Comparison of ENCODE assay signal across 17 cellular contexts in genomic region chr5:43469671-43470396, GRCh38. TPM values are rescaled to one million over a fixed set of nuclear protein-coding genes. Genes with fewer than 3 reads are reported as not detected.
DNase-seq lines count a peak whose midpoint lies in the region; ATAC-seq and TF ChIP-seq lines count a peak whose summit lies in the region.
"Had no signal": no experiment of that assay in that cellular context is flagged by ENCODE, and none has a peak within 500 bp of the region (broad histone marks: within the 10 kb centered on the region; RNA-seq: fewer than 3 reads in every experiment).

No MANE protein-coding gene starts in this region.

- H3K9ac ChIP-seq in PC-3 (ENCODE audit: low read length) (no peak overlapping the region), neural progenitor cell (no peak overlapping the region)
- H3K9ac ChIP-seq: BLaER1 had no signal

- H3K4me3 ChIP-seq in PC-3 (ENCODE audit: low read length) (no peak overlapping the region), epithelial cell of proximal tubule (ENCODE audit: low read depth, low read length) (no peak overlapping the region), neural progenitor cell (no peak overlapping the region), spleen (no peak overlapping the region)
- no peak overlapping the region for H3K4me3 ChIP-seq in CD8-positive, alpha-beta memory T cell (ENCODE audit: low read length)
- H3K4me3 ChIP-seq: BLaER1, GM12878 had no signal

- H3K79me2 ChIP-seq in PC-3 (ENCODE audit: low read length) (no peaks in the 10 kb centered on the region), neural progenitor cell (ENCODE audit: low read depth) (peaks cover 6% of the 10 kb centered on the region)

- POLR2A ChIA-PET in PC-3 (lab: Charles Lee; ENCODE audit: unreplicated experiment) = interaction anchor here (0.6 kb wide), 1 partner anchor 14 kb away, joined by 3 read pairs; no protein-coding TSS in a partner anchor
- POLR2A ChIA-PET in CD8-positive, alpha-beta memory T cell (lab: Charles Lee) = interaction anchor here (0.7 kb wide), 1 partner anchor 14 kb away, joined by 3 read pairs; the partner anchor contains the start of gene TMEM267

- H3K4me2 ChIP-seq in PC-3 (ENCODE audit: low read length) (no peak overlapping the region), neural progenitor cell (no peak overlapping the region)
- H3K4me2 ChIP-seq: BLaER1 had no signal

- no TSS peak for BruUV-seq in PC-3 (replicated peaks; lab: Mats Ljungman, UMichigan)

- peak; percentile 3 for DNase-seq in DMS53 (lab: John Stamatoyannopoulos, UW)
- no peak for DNase-seq in DMS53 treated with DMSO at 0.1 percent for 48 hours (lab: John Stamatoyannopoulos, UW; ENCODE audit: unreplicated experiment)
- peak; percentile 24 for DNase-seq in PC-3
- DNase-seq in epithelial cell of proximal tubule (ENCODE audit: low read depth) = no peak
- no peak for DNase-seq in neural progenitor cell (ENCODE audit: low spot score)
- DNase-seq in spleen = no peak
- DNase-seq in CD8-positive, alpha-beta memory T cell = no peak
- DNase-seq: DMS153, KBM-7, NCI-H446 treated with DMSO at 0.1 percent for 48 hours had no signal

- ATAC-seq in PC-3 (no peak), GM19467 (IDR thresholded peaks at IDR 0.05; ENCODE audit: unreplicated experiment) (no peak)
- ATAC-seq: GM12878 had no signal

- H3K27ac Mint-ChIP-seq in neural progenitor cell = no peak overlapping the region
- H3K27ac Mint-ChIP-seq in CD8-positive, alpha-beta memory T cell = peak overlapping the region in 1 of 8 donors; percentile 11

- H3F3A ChIP-seq in PC-3 (ENCODE audit: low read length, unreplicated experiment) (no peaks in the 10 kb centered on the region), neural progenitor cell (ENCODE audit: low read depth) (no peaks in the 10 kb centered on the region)

- TF ChIP-seq POLR2A in spleen (IDR thresholded peaks at IDR 0.05) = no peak

- intact Hi-C loops in PC-3 (cut with micrococcal nuclease) = no loop called here
- intact Hi-C loops in spleen (cut with DNase I; ENCODE audit: low total_unique reads) = no loop called here

- H3K4me3 Mint-ChIP-seq in neural progenitor cell = no peak overlapping the region
- H3K4me3 Mint-ChIP-seq in CD8-positive, alpha-beta memory T cell = no peak overlapping the region

- H4K20me1 ChIP-seq in PC-3 (ENCODE audit: low read length) = no peaks in the 10 kb centered on the region
- no peaks in the 10 kb centered on the region for H4K20me1 ChIP-seq in neural progenitor cell (ENCODE audit: low read depth)
- H4K20me1 ChIP-seq: BLaER1 had no signal

- no peaks in the 10 kb centered on the region for H3K27me3 ChIP-seq in PC-3 (ENCODE audit: low read length)
- no peaks in the 10 kb centered on the region for H3K27me3 ChIP-seq in neural progenitor cell
- H3K27me3 ChIP-seq in spleen (replicated peaks in 1 of 7) = no peaks in the 10 kb centered on the region
- H3K27me3 ChIP-seq in CD8-positive, alpha-beta memory T cell (ENCODE audit: insufficient read depth, low read length, poor library complexity, severe bottlenecking) = no peaks in the 10 kb centered on the region
- H3K27me3 ChIP-seq: BLaER1 had no signal

- WGBS in spleen, 5 donors = 93 to 99% (median 96%) methylated on average over 6 of the region's 6 CpGs

- H3K27ac ChIP-seq in PC-3 (ENCODE audit: low read length) (no peak overlapping the region), neural progenitor cell (no peak overlapping the region), spleen (no peak overlapping the region)
- no peak overlapping the region for H3K27ac ChIP-seq in CD8-positive, alpha-beta memory T cell (ENCODE audit: low read depth, low read length)
- H3K27ac ChIP-seq: 22Rv1, BLaER1, RWPE1 had no signal

- H2AFZ ChIP-seq in PC-3 (ENCODE audit: low read length) (no peak overlapping the region), neural progenitor cell (replicated peaks) (no peak overlapping the region)

- H3K9me2 ChIP-seq in PC-3 (replicated peaks; ENCODE audit: low read length) = no peaks in the 10 kb centered on the region

- TF ChIP-seq CTCF in PC-3 (conservative IDR thresholded peaks at IDR 0.05; ENCODE audit: low read depth, low read length) (peak; percentile 45; the same call in 1 of the 2 replicates), epithelial cell of proximal tubule (conservative IDR thresholded peaks at IDR 0.05; ENCODE audit: low read depth, low read length) (peak; percentile 20), neural progenitor cell (IDR thresholded peaks at IDR 0.05) (peak; percentile 4), spleen (IDR thresholded peaks at IDR 0.05 in 8 of 11, conservative IDR thresholded peaks at IDR 0.05 in 3 of 11) (no peak)

- H3K4me1 Mint-ChIP-seq in neural progenitor cell = no peaks in the 10 kb centered on the region
- peaks cover 26 to 49% (median 31%) of the 10 kb centered on the region in 3 donors for H3K4me1 Mint-ChIP-seq in CD8-positive, alpha-beta memory T cell

- H3K4me1 ChIP-seq in PC-3 (ENCODE audit: insufficient read depth, low read length) (no peaks in the 10 kb centered on the region), neural progenitor cell (no peaks in the 10 kb centered on the region), spleen (no peaks in the 10 kb centered on the region)
- no peaks in the 10 kb centered on the region for H3K4me1 ChIP-seq in CD8-positive, alpha-beta memory T cell (ENCODE audit: insufficient read depth, low read length)
- H3K4me1 ChIP-seq: BLaER1 had no signal

- H3K36me3 ChIP-seq in PC-3 (ENCODE audit: low read depth, low read length) (peaks cover 17% of the 10 kb centered on the region), neural progenitor cell (peaks cover 5% of the 10 kb centered on the region), spleen (peaks cover 0 to 44% (median 5%) of the 10 kb centered on the region in 6 donors)
- H3K36me3 ChIP-seq in CD8-positive, alpha-beta memory T cell (ENCODE audit: insufficient read depth, low read length) = no peaks in the 10 kb centered on the region

- H3K36me3 Mint-ChIP-seq in neural progenitor cell = peaks cover 49% of the 10 kb centered on the region
- peaks cover 46 to 61% (median 61%) of the 10 kb centered on the region in 3 donors for H3K36me3 Mint-ChIP-seq in CD8-positive, alpha-beta memory T cell

- peaks cover 40% of the 10 kb centered on the region for H3K9me3 Mint-ChIP-seq in neural progenitor cell
- peaks cover 9 to 21% (median 17%) of the 10 kb centered on the region in 5 donors for H3K9me3 Mint-ChIP-seq in CD8-positive, alpha-beta memory T cell

- CTCF ChIA-PET in PC-3 (lab: Charles Lee) = interaction anchor here (0.7 kb wide), 1 partner anchor 11 kb away, joined by 3 read pairs; no protein-coding TSS in a partner anchor
- CTCF ChIA-PET in CD8-positive, alpha-beta memory T cell (lab: Charles Lee) = interaction anchor here (1.0 to 1.5 kb wide), 2 partner anchors 14 kb away, joined by 4 read pairs; partner anchors contain the start of gene TMEM267

- peaks cover 7% of the 10 kb centered on the region; the same call in 1 of the 2 replicates for H3K9me3 ChIP-seq in PC-3 (ENCODE audit: low read length)
- peaks cover 9% of the 10 kb centered on the region for H3K9me3 ChIP-seq in neural progenitor cell (ENCODE audit: low read depth)
- peaks cover 0 to 40% (median 35%) of the 10 kb centered on the region in 8 donors for H3K9me3 ChIP-seq in spleen
- H3K9me3 ChIP-seq in CD8-positive, alpha-beta memory T cell (ENCODE audit: low read length) = no peaks in the 10 kb centered on the region

- H3K27me3 Mint-ChIP-seq in neural progenitor cell (ENCODE audit: insufficient read depth, low read depth) = peaks cover 3% of the 10 kb centered on the region
- H3K27me3 Mint-ChIP-seq in CD8-positive, alpha-beta memory T cell = no peaks in the 10 kb centered on the region

RNA-seq across cellular contexts. Expression of gene TMEM267, which starts 13.8 kb away (rescaled TPM):
- total RNA-seq in PC-3 (2014; rRNA removed) = 10.0 and 16.1 TPM in 2 replicates
- 7.8 and 9.3 TPM in 2 replicates for total RNA-seq in epithelial cell of proximal tubule
- 7.8 and 15.3 TPM in 2 replicates for total RNA-seq in neural progenitor cell (ENCODE audit: low replicate concordance)
- 10 to 100 TPM in 6 of 7 donors, 1 to 10 TPM in 1; 9.2 to 18.0 (median 10.7) TPM for total RNA-seq in spleen
- polyA plus RNA-seq in spleen = 10 to 100 TPM; 10.2 to 14.4 (median 11.7) TPM
- 10 to 100 TPM; 18.4 to 19.6 TPM for total RNA-seq in CD8-positive, alpha-beta memory T cell
- 21.2 TPM for polyA plus RNA-seq in CD8-positive, alpha-beta memory T cell

RNA-seq across cellular contexts. Expression of gene C5orf34, which starts 45.1 kb away (rescaled TPM):
- total RNA-seq in PC-3 (2014; rRNA removed) (9.8 and 16.3 TPM in 2 replicates), epithelial cell of proximal tubule (3.6 and 6.9 TPM in 2 replicates), neural progenitor cell (ENCODE audit: low replicate concordance) (17.2 TPM in 2 replicates), spleen (1 to 10 TPM; 1.7 to 4.3 (median 2.7) TPM)
- polyA plus RNA-seq in spleen = 1 to 10 TPM; 1.2 to 2.5 (median 1.7) TPM
- 1 to 10 TPM; 7.4 to 9.0 TPM for total RNA-seq in CD8-positive, alpha-beta memory T cell
- 0.91 TPM for polyA plus RNA-seq in CD8-positive, alpha-beta memory T cell

RNA-seq across cellular contexts. Expression of gene CCL28, which starts 57.6 kb away (rescaled TPM):
- total RNA-seq in PC-3 (2014; rRNA removed) (8.1 and 8.5 TPM in 2 replicates), epithelial cell of proximal tubule (2.1 and 6.2 TPM in 2 replicates), neural progenitor cell (ENCODE audit: low replicate concordance) (0.06 TPM in 1 of 2 replicates, not detected in the other), spleen (10 to 100 TPM in 6 of 7 donors, 1 to 10 TPM in 1; 7.2 to 17.1 (median 13.1) TPM)
- polyA plus RNA-seq in spleen = 1 to 10 TPM; 3.7 to 4.9 (median 4.0) TPM
- total RNA-seq in CD8-positive, alpha-beta memory T cell = 1 to 10 TPM; 8.4 to 8.6 TPM
- polyA plus RNA-seq in CD8-positive, alpha-beta memory T cell = 7.5 TPM
- total RNA-seq: G401, OCI-LY7 had no signal

Comparison
In these comparisons a context has a peak if more than half of its experiments do, and no peak if none do; other contexts are left out.
1. DNase-seq: peak in DMS53 (single experiment) and PC-3 (single experiment); none in DMS53 treated with DMSO at 0.1 percent for 48 hours (single experiment), epithelial cell of proximal tubule (single experiment), neural progenitor cell (single experiment), spleen (single experiment) and CD8-positive, alpha-beta memory T cell (0 of 5).
2. CTCF ChIP-seq: peak in PC-3 (single experiment), epithelial cell of proximal tubule (single experiment) and neural progenitor cell (single experiment); none in spleen (0 of 11).